In the genomic region with DNA sequence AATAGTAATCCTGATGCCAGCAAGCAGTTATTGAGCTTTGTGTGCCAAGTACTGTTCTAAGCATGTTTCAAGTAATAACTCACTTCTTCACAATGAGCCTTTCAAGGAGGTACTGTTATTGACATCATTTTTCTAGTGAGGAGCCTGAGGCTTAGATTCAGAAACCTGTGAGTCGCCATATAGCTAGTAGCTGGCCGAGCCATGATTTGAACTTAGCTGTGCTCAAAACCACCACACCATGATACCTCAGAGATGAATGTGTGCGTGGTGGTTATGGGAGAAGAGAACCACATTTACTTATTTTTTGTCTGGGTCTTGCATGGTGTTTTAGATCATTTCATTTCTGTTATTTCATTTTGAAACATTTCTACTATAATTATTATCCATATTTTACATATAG, we compare ENCODE assay signal across 21 cellular contexts.
DNase-seq lines count a peak whose midpoint lies in the region; ATAC-seq lines count a peak whose summit lies in the region.
"Had no signal": no experiment of that assay in that cellular context is flagged by ENCODE, and none has a peak within 500 bp of the region (broad histone marks: within the 10 kb centered on the region; RNA-seq: fewer than 3 reads in every experiment).

No MANE protein-coding gene starts in this region.

- H3K79me1 ChIP-seq in neuronal stem cell (ENCODE audit: low read depth, low read length): no peaks in the 10 kb centered on the region

- no peak overlapping the region for H3K4me3 ChIP-seq in BLaER1 treated with 17β-estradiol and CSF1 and Interleukin-3, amounts not matched to agents 10 nM and 100 nM
- no peak overlapping the region for H3K4me3 ChIP-seq in neuronal stem cell (ENCODE audit: low read length in 2 of 2)
- H3K4me3 ChIP-seq: heart right ventricle, vagina had no signal

- peak; percentile 69 for ATAC-seq in GM18868 (IDR thresholded peaks at IDR 0.05; ENCODE audit: unreplicated experiment)
- ATAC-seq: heart right ventricle, Panc1, sciatic nerve had no signal

- H3K27ac ChIP-seq in BLaER1 treated with 17β-estradiol and CSF1 and Interleukin-3, amounts not matched to agents 10 nM and 100 nM: peak overlapping the region in 4 of 11 experiments; percentile 13 to 34 (median 22); a peak in 5 of 22 replicates
- no peak overlapping the region for H3K27ac ChIP-seq in neuronal stem cell (replicated peaks; ENCODE audit: low read length)
- H3K27ac ChIP-seq: heart right ventricle, HL-60, vagina had no signal

- no peak overlapping the region for H3K9ac ChIP-seq in BLaER1 treated with 17β-estradiol and CSF1 and Interleukin-3, amounts not matched to agents 10 nM and 100 nM
- H3K9ac ChIP-seq in neuronal stem cell (ENCODE audit: low read depth, low read length, poor library complexity): no peak overlapping the region

- no peak overlapping the region for H3K4ac ChIP-seq in neuronal stem cell (ENCODE audit: low read length)

- peaks cover 0 to 14% (median 7%) of the 10 kb centered on the region in 11 experiments; a peak in 6 of 22 replicates for H3K36me3 ChIP-seq in BLaER1 treated with 17β-estradiol and CSF1 and Interleukin-3, amounts not matched to agents 10 nM and 100 nM
- H3K36me3 ChIP-seq in neuronal stem cell (replicated peaks in 1 of 2; ENCODE audit: control insufficient read depth in 2 of 2, insufficient read depth in 2 of 2, low read length in 2 of 2): no peaks in the 10 kb centered on the region
- H3K36me3 ChIP-seq: heart right ventricle, vagina had no signal

- H3K23ac ChIP-seq in neuronal stem cell (ENCODE audit: low read depth, low read length, poor library complexity): no peak overlapping the region

- DNase-seq in T1000 (lab: John Stamatoyannopoulos, UW) (peak; percentile 14), foreskin melanocyte (peak; percentile 27), NCI-H446 (lab: John Stamatoyannopoulos, UW) (no peak), neuronal stem cell (ENCODE audit: low spot score) (no peak), NCI-H1105 treated with DMSO at 0.1 percent for 48 hours (lab: John Stamatoyannopoulos, UW) (no peak)
- DNase-seq: activated CD8-positive, alpha-beta memory T cell treated with anti-CD3 and anti-CD28 coated beads, Interleukin-2, amount 50 U/mL, for 4 hours; CD4-positive, alpha-beta T cell; EL; heart right ventricle; Karpas-422; midbrain; NCI-H146; NCI-H510A treated with DMSO at 0.1 percent for 48 hours; nucleus accumbens; SW 1271 had no signal

- H4K91ac ChIP-seq in neuronal stem cell (ENCODE audit: low read depth, low read length, poor library complexity): no peak overlapping the region

- H4K8ac ChIP-seq in neuronal stem cell (ENCODE audit: low read depth, low read length): no peak overlapping the region

- no peak overlapping the region for H2AFZ ChIP-seq in neuronal stem cell (ENCODE audit: low read length)

- WGBS in neuronal stem cell (ENCODE audit: extremely low coverage in 2 of 2, insufficient read length in 2 of 2, insufficient replicate concordance in 1 of 2), 2 donors: no CpG with 5 or more reads among the region's 3 CpGs

- H2BK5ac ChIP-seq in neuronal stem cell (ENCODE audit: low read length): no peak overlapping the region

- no peak overlapping the region for H2AK5ac ChIP-seq in neuronal stem cell (ENCODE audit: low read depth, low read length)

- no peak overlapping the region for H3K14ac ChIP-seq in neuronal stem cell (ENCODE audit: low read length)

- no peak overlapping the region for H2BK120ac ChIP-seq in neuronal stem cell (ENCODE audit: low read depth, low read length)

- peaks cover 0 to 90% (median 0%) of the 10 kb centered on the region in 11 experiments; a peak in 8 of 22 replicates for H3K27me3 ChIP-seq in BLaER1 treated with 17β-estradiol and CSF1 and Interleukin-3, amounts not matched to agents 10 nM and 100 nM
- H3K27me3 ChIP-seq in neuronal stem cell (ENCODE audit: control insufficient read depth in 3 of 3, insufficient read depth in 3 of 3, low read depth in 1 of 3, low read length in 3 of 3): no peaks in the 10 kb centered on the region
- H3K27me3 ChIP-seq: vagina had no signal

- no peak overlapping the region for H2BK12ac ChIP-seq in neuronal stem cell (ENCODE audit: low read length)

- H3K9me3 ChIP-seq in BLaER1 treated with 17β-estradiol and CSF1 and Interleukin-3, amounts not matched to agents 10 nM and 100 nM (replicated peaks in 1 of 11): peaks cover 16 to 31% (median 19%) of the 10 kb centered on the region in 11 experiments
- peaks cover 0 to 8% of the 10 kb centered on the region in 2 donors for H3K9me3 ChIP-seq in neuronal stem cell (replicated peaks in 1 of 2; ENCODE audit: control insufficient read depth in 2 of 2, insufficient read depth in 1 of 2, low read depth in 1 of 2, low read length in 2 of 2)
- H3K9me3 ChIP-seq: vagina had no signal

- H4K20me1 ChIP-seq in BLaER1 treated with 17β-estradiol and CSF1 and Interleukin-3, amounts not matched to agents 10 nM and 100 nM: peaks cover 0 to 43% (median 11%) of the 10 kb centered on the region in 11 experiments; a peak in 9 of 22 replicates

- H3K18ac ChIP-seq in neuronal stem cell (ENCODE audit: low read length): no peak overlapping the region

- peak overlapping the region; percentile 44 to 87 (median 71); a peak in 21 of 22 replicates for H3K4me2 ChIP-seq in BLaER1 treated with 17β-estradiol and CSF1 and Interleukin-3, amounts not matched to agents 10 nM and 100 nM
- H3K4me2 ChIP-seq in neuronal stem cell (ENCODE audit: insufficient read depth, low read length, poor library complexity, severe bottlenecking): no peak overlapping the region

- H3K4me1 ChIP-seq in BLaER1 treated with 17β-estradiol and CSF1 and Interleukin-3, amounts not matched to agents 10 nM and 100 nM: peaks cover 27 to 52% (median 35%) of the 10 kb centered on the region in 10 experiments
- no peaks in the 10 kb centered on the region for H3K4me1 ChIP-seq in neuronal stem cell (ENCODE audit: control insufficient read depth in 2 of 2, insufficient read depth in 1 of 2, low read depth in 1 of 2, low read length in 2 of 2)
- H3K4me1 ChIP-seq: vagina had no signal

- no peak overlapping the region for H2BK15ac ChIP-seq in neuronal stem cell (ENCODE audit: low read length)

Comparison
In these comparisons a context has a peak if more than half of its experiments do, and no peak if none do; other contexts are left out.
1. DNase-seq: peak in T1000 (single experiment) and foreskin melanocyte (single experiment); none in NCI-H446 (0 of 2), neuronal stem cell (single experiment) and NCI-H1105 treated with DMSO at 0.1 percent for 48 hours (single experiment).